In genomic region chr20:34024733-34025351, GRCh38 we compare ENCODE assay signal across 12 cellular contexts. TPM values are rescaled to one million over a fixed set of nuclear protein-coding genes. Genes with fewer than 3 reads are reported as not detected.
DNase-seq lines count a peak whose midpoint lies in the region; ATAC-seq and TF ChIP-seq lines count a peak whose summit lies in the region.
"Had no signal": no experiment of that assay in that cellular context is flagged by ENCODE, and none has a peak within 500 bp of the region (broad histone marks: within the 10 kb centered on the region; RNA-seq: fewer than 3 reads in every experiment).

No MANE protein-coding gene starts in this region.

- WGBS in thyroid gland, 2 donors, result 16 to 18% methylated on average over 4 to 5 of the region's 5 CpGs

- H3K4me3 Mint-ChIP-seq in endothelial cell (ENCODE audit: unreplicated experiment), result no peak overlapping the region

- H3K4me1 Mint-ChIP-seq in endothelial cell (ENCODE audit: unreplicated experiment), result peaks cover 41% of the 10 kb centered on the region

- H3K27ac Mint-ChIP-seq in endothelial cell (ENCODE audit: unreplicated experiment), result no peak overlapping the region

- no peaks in the 10 kb centered on the region for H3K36me3 ChIP-seq in cardiac muscle cell
- no peaks in the 10 kb centered on the region for H3K36me3 ChIP-seq in right atrium auricular region
- H3K36me3 ChIP-seq in mucosa of descending colon (ENCODE audit: low read depth), result no peaks in the 10 kb centered on the region
- no peaks in the 10 kb centered on the region for H3K36me3 ChIP-seq in thyroid gland
- H3K36me3 ChIP-seq: ascending aorta had no signal

- no peak for TF ChIP-seq POLR2A in thyroid gland (IDR thresholded peaks at IDR 0.05)

- ATAC-seq in mucosa of descending colon (peak; percentile 63), GM19397 (IDR thresholded peaks at IDR 0.05; ENCODE audit: unreplicated experiment) (no peak)

- DNase-seq in cardiac muscle cell (ENCODE audit: low read depth in 1 of 2, low spot score in 1 of 2) (peak in 1 of 2 donors; percentile 44), right atrium auricular region (ENCODE audit: low spot score) (no peak), mucosa of descending colon (peak in 2 of 3 donors; percentile 15 to 41), thyroid gland (peak in 1 of 2 donors; percentile 22), NCI-H748 treated with DMSO at 0.1 percent for 48 hours (lab: John Stamatoyannopoulos, UW) (no peak), endothelial cell (ENCODE audit: low spot score) (no peak)
- DNase-seq: effector CD8-positive, alpha-beta T cell; NCI-H1105; stimulated activated CD8-positive, alpha-beta memory T cell treated with anti-CD3 and anti-CD28 coated beads, Interleukin-4, amount 100 ng/mL, for 48 hours had no signal

- TF ChIP-seq CTCF in cardiac muscle cell (IDR thresholded peaks at IDR 0.05; ENCODE audit: low read depth, low read length), result no peak
- no peak for TF ChIP-seq CTCF in right atrium auricular region (IDR thresholded peaks at IDR 0.05)
- TF ChIP-seq CTCF in VCaP (conservative IDR thresholded peaks at IDR 0.05), result no peak
- TF ChIP-seq CTCF in mucosa of descending colon (IDR thresholded peaks at IDR 0.05), result no peak
- TF ChIP-seq CTCF in thyroid gland (IDR thresholded peaks at IDR 0.05), result no peak
- TF ChIP-seq CTCF in endothelial cell (IDR thresholded peaks at IDR 0.05; ENCODE audit: unreplicated experiment), result no peak

- peaks cover 5% of the 10 kb centered on the region for H3K36me3 Mint-ChIP-seq in endothelial cell (ENCODE audit: low read depth, unreplicated experiment)

- no peak overlapping the region for H3K4me3 ChIP-seq in cardiac muscle cell
- no peak overlapping the region for H3K4me3 ChIP-seq in right atrium auricular region
- no peak overlapping the region for H3K4me3 ChIP-seq in mucosa of descending colon
- H3K4me3 ChIP-seq in thyroid gland (replicated peaks in 1 of 3), result no peak overlapping the region
- H3K4me3 ChIP-seq: ascending aorta had no signal

- H3K27ac ChIP-seq in cardiac muscle cell (peak overlapping the region; percentile 12), right atrium auricular region (no peak overlapping the region), VCaP (peak overlapping the region; percentile 38), thyroid gland (peak overlapping the region; percentile 55 to 98 (median 80))
- H3K27ac ChIP-seq: ascending aorta had no signal

- H3K27me3 Mint-ChIP-seq in endothelial cell (ENCODE audit: unreplicated experiment), result peaks cover 1% of the 10 kb centered on the region

- H3K27me3 ChIP-seq in cardiac muscle cell, result no peaks in the 10 kb centered on the region
- no peaks in the 10 kb centered on the region for H3K27me3 ChIP-seq in right atrium auricular region
- no peaks in the 10 kb centered on the region for H3K27me3 ChIP-seq in thyroid gland
- H3K27me3 ChIP-seq: ascending aorta had no signal

- peaks cover 15% of the 10 kb centered on the region for H3K4me1 ChIP-seq in cardiac muscle cell (ENCODE audit: low read depth)
- peaks cover 0 to 49% of the 10 kb centered on the region in 2 donors for H3K4me1 ChIP-seq in right atrium auricular region
- peaks cover 38% of the 10 kb centered on the region for H3K4me1 ChIP-seq in mucosa of descending colon (ENCODE audit: low read depth)
- H3K4me1 ChIP-seq in thyroid gland, result peaks cover 70 to 82% of the 10 kb centered on the region in 2 donors

- intact Hi-C loops in mucosa of descending colon (cut with DNase I, micrococcal nuclease) (no loop called here), thyroid gland (cut with DNase I) (no loop called here)

- H3K9me3 ChIP-seq in cardiac muscle cell (ENCODE audit: low read depth), result no peaks in the 10 kb centered on the region
- H3K9me3 ChIP-seq in right atrium auricular region, result no peaks in the 10 kb centered on the region
- no peaks in the 10 kb centered on the region for H3K9me3 ChIP-seq in mucosa of descending colon
- no peaks in the 10 kb centered on the region for H3K9me3 ChIP-seq in thyroid gland
- H3K9me3 ChIP-seq: ascending aorta had no signal

- H3K9me3 Mint-ChIP-seq in endothelial cell (ENCODE audit: unreplicated experiment), result no peaks in the 10 kb centered on the region

RNA-seq across cellular contexts. Expression of gene RALY, which starts 31.1 kb away (rescaled TPM):
- total RNA-seq in cardiac muscle cell (241 TPM in 2 replicates), right atrium auricular region (10 to 100 TPM; 74.2 to 86.4 TPM), mucosa of descending colon (100 to 1,000 TPM; 152 to 229 (median 215) TPM), thyroid gland (100 to 1,000 TPM; 124 to 208 (median 151) TPM), endothelial cell (ENCODE audit: unreplicated experiment) (168 TPM)
- 308 and 311 TPM in 2 replicates for polyA plus RNA-seq in cardiac muscle cell

Comparison
In these comparisons a context has a peak if more than half of its experiments do, and no peak if none do; other contexts are left out.
1. H3K27ac ChIP-seq: peak in cardiac muscle cell (single experiment), VCaP (single experiment) and thyroid gland (3 of 3); none in right atrium auricular region (0 of 2).
2. DNase-seq: peak in mucosa of descending colon (2 of 3); none in right atrium auricular region (single experiment), NCI-H748 treated with DMSO at 0.1 percent for 48 hours (single experiment) and endothelial cell (single experiment).